In genomic region chr2:152098033-152098797, GRCh38 we compare ENCODE assay signal across 7 cellular contexts. TPM values are rescaled to one million over a fixed set of nuclear protein-coding genes. Genes with fewer than 3 reads are reported as not detected.
A peak's percentile ranks its signal among the peaks of the same experiment; 100 is the strongest.
DNase-seq lines count a peak whose midpoint lies in the region; ATAC-seq, FAIRE-seq and TF ChIP-seq lines count a peak whose summit lies in the region.

No MANE protein-coding gene starts in this region.

- peak overlapping the region; percentile 75 for H3K4me3 Mint-ChIP-seq in activated T-helper 17 cell treated with anti-CD3 and anti-CD28 coated beads, Interleukin-2, amount 50 U/mL, for 72 hours

- FAIRE-seq in GM12892 (lab: Jason Lieb, UNC), result peak; percentile 75

- H3K27me3 Mint-ChIP-seq in activated T-helper 17 cell treated with anti-CD3 and anti-CD28 coated beads, Interleukin-2, amount 50 U/mL, for 72 hours, result peaks cover 38% of the 10 kb centered on the region

- H3K9me3 Mint-ChIP-seq in activated T-helper 17 cell treated with anti-CD3 and anti-CD28 coated beads, Interleukin-2, amount 50 U/mL, for 72 hours, result no peaks in the 10 kb centered on the region

- H3K4me1 ChIP-seq in heart left ventricle (peaks cover 0 to 23% (median 8%) of the 10 kb centered on the region in 12 donors), prostate gland (replicated peaks) (peaks cover 2% of the 10 kb centered on the region)

- peaks cover 9% of the 10 kb centered on the region for H3K36me3 Mint-ChIP-seq in activated T-helper 17 cell treated with anti-CD3 and anti-CD28 coated beads, Interleukin-2, amount 50 U/mL, for 72 hours (ENCODE audit: low read depth)

- DNase-seq in GM12892 (ENCODE audit: insufficient read length) (peak; percentile 41), heart left ventricle (peak; percentile 16 to 71 (median 38)), prostate gland (ENCODE audit: low spot score) (peak; percentile 27), NCI-H2029 (lab: John Stamatoyannopoulos, UW) (no peak), NCI-H226 (no peak)

- H3K27ac ChIP-seq in heart left ventricle, result peak overlapping the region in 3 of 12 donors; percentile 10 to 47 (median 23)
- peak overlapping the region; percentile 79 to 83 for H3K27ac ChIP-seq in prostate gland

- intact Hi-C loops in heart left ventricle (cut with DNase I), result no loop called here
- intact Hi-C loops in prostate gland (cut with DNase I), result no loop called here

- ATAC-seq in HG02981 (IDR thresholded peaks at IDR 0.05; ENCODE audit: unreplicated experiment), result peak; percentile 19
- peak; percentile 39 for ATAC-seq in activated T-helper 17 cell treated with anti-CD3 and anti-CD28 coated beads, Interleukin-2, amount 50 U/mL, for 72 hours (replicated peaks)
- ATAC-seq in heart left ventricle, result peak; percentile 65 to 81 (median 76)

- H3K9me3 ChIP-seq in heart left ventricle (no peaks in the 10 kb centered on the region), prostate gland (no peaks in the 10 kb centered on the region)

- H3K36me3 ChIP-seq in heart left ventricle (no peaks in the 10 kb centered on the region), prostate gland (no peaks in the 10 kb centered on the region)

- H3K27me3 ChIP-seq in heart left ventricle, result peaks cover 0 to 32% (median 4%) of the 10 kb centered on the region in 9 donors
- H3K27me3 ChIP-seq in prostate gland (replicated peaks; ENCODE audit: insufficient read depth), result no peaks in the 10 kb centered on the region

- TF ChIP-seq CTCF in heart left ventricle (IDR thresholded peaks at IDR 0.05) (no peak), prostate gland (IDR thresholded peaks at IDR 0.05) (no peak)

- peaks cover 14% of the 10 kb centered on the region for H3K4me1 Mint-ChIP-seq in activated T-helper 17 cell treated with anti-CD3 and anti-CD28 coated beads, Interleukin-2, amount 50 U/mL, for 72 hours

- TF ChIP-seq POLR2A in GM12892 (IDR thresholded peaks at IDR 0.05; ENCODE audit: low read depth, low read length) (no peak), heart left ventricle (IDR thresholded peaks at IDR 0.05) (no peak), prostate gland (IDR thresholded peaks at IDR 0.05) (no peak)

- H3K4me3 ChIP-seq in heart left ventricle (peak overlapping the region; percentile 50 to 78 (median 64)), prostate gland (peak overlapping the region; percentile 64)

- WGBS in heart left ventricle, 4 donors, result 0 to 1% (median 0%) methylated on average over 22 to 61 of the region's 61 CpGs
- 0% methylated on average over 57 of the region's 61 CpGs for WGBS in prostate gland

- no peak overlapping the region for H3K27ac Mint-ChIP-seq in activated T-helper 17 cell treated with anti-CD3 and anti-CD28 coated beads, Interleukin-2, amount 50 U/mL, for 72 hours

RNA-seq across cellular contexts. Expression of gene CACNB4, which starts 0.6 kb away (rescaled TPM):
- 14.9 TPM for polyA plus RNA-seq in GM12892 (2012; ENCODE audit: missing spikeins)
- total RNA-seq in activated T-helper 17 cell treated with anti-CD3 and anti-CD28 coated beads, Interleukin-2, amount 50 U/mL, for 72 hours, result under 1 TPM; 0.16 to 0.32 TPM
- total RNA-seq in heart left ventricle (1 to 10 TPM in 3 of 9 donors, under 1 TPM in 6; 0.25 to 1.5 (median 0.44) TPM), prostate gland (10 to 100 TPM; 15.4 to 40.6 TPM)
- polyA plus RNA-seq in heart left ventricle, result under 1 TPM; 0.03 to 0.11 TPM

Comparison
In these comparisons a context has a peak if more than half of its experiments do, and no peak if none do; other contexts are left out.
1. DNase-seq: peak in GM12892 (single experiment), heart left ventricle (5 of 5) and prostate gland (single experiment); none in NCI-H2029 (single experiment) and NCI-H226 (single experiment).
2. ATAC-seq: peak in every context shown above with its lines; median percentile 76 in heart left ventricle; 39 in activated T-helper 17 cell treated with anti-CD3 and anti-CD28 coated beads, Interleukin-2, amount 50 U/mL, for 72 hours; 19 in HG02981.
3. RNA of gene CACNB4, which starts 0.6 kb away (total RNA-seq): 15.4 to 40.6 TPM in prostate gland; 0.25 to 1.5 TPM in heart left ventricle and 0.16 to 0.32 TPM in activated T-helper 17 cell treated with anti-CD3 and anti-CD28 coated beads, Interleukin-2, amount 50 U/mL, for 72 hours; every median in the first group is over 4 times any median in the second.